In genomic region chr14:99009875-99010274, GRCh38 we compare ENCODE assay signal across 15 cellular contexts.
"Had no signal": no experiment of that assay in that cellular context is flagged by ENCODE, and none has a peak within 500 bp of the region (broad histone marks: within the 10 kb centered on the region; RNA-seq: fewer than 3 reads in every experiment).

No MANE protein-coding gene starts in this region.

- H3K27me3 Mint-ChIP-seq: activated naive CD4-positive, alpha-beta T cell treated with anti-CD3 and anti-CD28 coated beads, Interleukin-2, amount 50 U/mL, for 24 hours had no signal

- H3K4me3 ChIP-seq: breast epithelium, dorsolateral prefrontal cortex, esophagus muscularis mucosa, lower lobe of right lung had no signal

- H3K4me3 Mint-ChIP-seq: activated naive CD4-positive, alpha-beta T cell treated with anti-CD3 and anti-CD28 coated beads, Interleukin-2, amount 50 U/mL, for 24 hours; mesothelial cell of epicardium had no signal

- H3K4me1 Mint-ChIP-seq: mesothelial cell of epicardium had no signal

- FAIRE-seq: endometrium, TTC549 had no signal

- H3K4me1 ChIP-seq: breast epithelium, esophagus muscularis mucosa, lower lobe of right lung, parathyroid adenoma had no signal

- H3K27me3 ChIP-seq: breast epithelium had no signal

- ATAC-seq: left cardiac atrium, lower lobe of right lung had no signal

- DNase-seq: activated CD4-positive, CD25-positive, alpha-beta regulatory T cell; activated T-cell treated with anti-CD3 and anti-CD28 coated beads, Interleukin-2, amount 50 U/mL, for 48 hours; anterior cingulate cortex; dorsolateral prefrontal cortex; left cardiac atrium; lower lobe of right lung; retina; trophoblast cell had no signal

- H3K36me3 ChIP-seq: breast epithelium, esophagus muscularis mucosa, lower lobe of right lung had no signal

- H3K27ac Mint-ChIP-seq: activated naive CD4-positive, alpha-beta T cell treated with anti-CD3 and anti-CD28 coated beads, Interleukin-2, amount 50 U/mL, for 24 hours; mesothelial cell of epicardium had no signal

- H3K27ac ChIP-seq: breast epithelium, dorsolateral prefrontal cortex, esophagus muscularis mucosa, lower lobe of right lung, parathyroid adenoma had no signal

- H3K9me3 Mint-ChIP-seq: activated naive CD4-positive, alpha-beta T cell treated with anti-CD3 and anti-CD28 coated beads, Interleukin-2, amount 50 U/mL, for 24 hours; mesothelial cell of epicardium had no signal

- H3K36me3 Mint-ChIP-seq: activated naive CD4-positive, alpha-beta T cell treated with anti-CD3 and anti-CD28 coated beads, Interleukin-2, amount 50 U/mL, for 24 hours; mesothelial cell of epicardium had no signal

- H3K9me3 ChIP-seq: breast epithelium, esophagus muscularis mucosa, lower lobe of right lung had no signal
